Comparison of ENCODE assay signal across 1 cellular context in genomic region chr12:50167026-50167742, GRCh38.
A peak's percentile ranks its signal among the peaks of the same experiment; 100 is the strongest.
TF ChIP-seq lines count a peak whose summit lies in the region.

Gene CERS5, minus strand, starts transcription at chr12:50167369. Its CDS starts 72 bp downstream, at chr12:50167297.

TF ChIP-seq in K562, 482 proteins besides CTCF, POLR2A, EP300 and RAD21 (continued from another document and continues in another):
- no peak for TF ChIP-seq NEUROD1 (IDR thresholded peaks at IDR 0.05; ENCODE audit: borderline replicate concordance, low read depth, low read length, partially characterized antibody)
- TF ChIP-seq POLR2H (tag; IDR thresholded peaks at IDR 0.05; ENCODE audit: low read depth) = peak; percentile 71
- no peak for TF ChIP-seq ZNF707 (CRISPR knock-in tag; conservative IDR thresholded peaks at IDR 0.05)
- TF ChIP-seq MAZ (CRISPR knock-in tag; conservative IDR thresholded peaks at IDR 0.05 in 1 of 2, IDR thresholded peaks at IDR 0.05 in 1 of 2) = peak; percentile 55 to 86
- no peak for TF ChIP-seq NR1H2 (CRISPR knock-in tag; IDR thresholded peaks at IDR 0.05)
- no peak for TF ChIP-seq EHMT2 (IDR thresholded peaks at IDR 0.05)
- no peak for TF ChIP-seq CSDE1 (IDR thresholded peaks at IDR 0.05)
- TF ChIP-seq ARID3B (CRISPR knock-in tag; IDR thresholded peaks at IDR 0.05; ENCODE audit: borderline replicate concordance) = no peak
- peak; percentile 32; the same call in 1 of the 2 replicates for TF ChIP-seq L3MBTL2 (IDR thresholded peaks at IDR 0.05)
- no peak for TF ChIP-seq HLTF (IDR thresholded peaks at IDR 0.05)
- TF ChIP-seq PATZ1 (CRISPR knock-in tag; IDR thresholded peaks at IDR 0.05; ENCODE audit: borderline replicate concordance) = no peak
- peak; percentile 77 for TF ChIP-seq MXI1 (IDR thresholded peaks at IDR 0.05; ENCODE audit: low read depth, low read length)
- no peak for TF ChIP-seq SNIP1 (IDR thresholded peaks at IDR 0.05; ENCODE audit: low read depth)
- TF ChIP-seq GTF2A2 (tag; IDR thresholded peaks at IDR 0.05) = no peak
- TF ChIP-seq, protein P1, sequence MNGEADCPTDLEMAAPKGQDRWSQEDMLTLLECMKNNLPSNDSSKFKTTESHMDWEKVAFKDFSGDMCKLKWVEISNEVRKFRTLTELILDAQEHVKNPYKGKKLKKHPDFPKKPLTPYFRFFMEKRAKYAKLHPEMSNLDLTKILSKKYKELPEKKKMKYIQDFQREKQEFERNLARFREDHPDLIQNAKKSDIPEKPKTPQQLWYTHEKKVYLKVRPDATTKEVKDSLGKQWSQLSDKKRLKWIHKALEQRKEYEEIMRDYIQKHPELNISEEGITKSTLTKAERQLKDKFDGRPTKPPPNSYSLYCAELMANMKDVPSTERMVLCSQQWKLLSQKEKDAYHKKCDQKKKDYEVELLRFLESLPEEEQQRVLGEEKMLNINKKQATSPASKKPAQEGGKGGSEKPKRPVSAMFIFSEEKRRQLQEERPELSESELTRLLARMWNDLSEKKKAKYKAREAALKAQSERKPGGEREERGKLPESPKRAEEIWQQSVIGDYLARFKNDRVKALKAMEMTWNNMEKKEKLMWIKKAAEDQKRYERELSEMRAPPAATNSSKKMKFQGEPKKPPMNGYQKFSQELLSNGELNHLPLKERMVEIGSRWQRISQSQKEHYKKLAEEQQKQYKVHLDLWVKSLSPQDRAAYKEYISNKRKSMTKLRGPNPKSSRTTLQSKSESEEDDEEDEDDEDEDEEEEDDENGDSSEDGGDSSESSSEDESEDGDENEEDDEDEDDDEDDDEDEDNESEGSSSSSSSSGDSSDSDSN (IDR thresholded peaks at IDR 0.05; ENCODE audit: borderline replicate concordance in 1 of 2, low read depth in 2 of 2, low read length in 2 of 2) = 0 out of 4 replicates have a peak, but pooled peaks of 1 of the 2 experiments have one; percentile 15
- no peak for TF ChIP-seq CBX3 (IDR thresholded peaks at IDR 0.05; ENCODE audit: borderline replicate concordance in 1 of 2, low read length in 2 of 2)
- no peak for TF ChIP-seq PCBP2 (IDR thresholded peaks at IDR 0.05; ENCODE audit: low read depth, low read length, poor library complexity, severe bottlenecking)
- TF ChIP-seq ZNF224 (CRISPR knock-in tag; IDR thresholded peaks at IDR 0.05) = no peak
- no peak for TF ChIP-seq TSC22D4 (tag; IDR thresholded peaks at IDR 0.05)
- TF ChIP-seq KDM5B (IDR thresholded peaks at IDR 0.05; ENCODE audit: insufficient replicate concordance, low read depth, low read length) = peak; percentile 77
- no peak for TF ChIP-seq ZNF354B (CRISPR knock-in tag; IDR thresholded peaks at IDR 0.05)
- TF ChIP-seq KLF16 (IDR thresholded peaks at IDR 0.05) = no peak
- peak; percentile 95 for TF ChIP-seq POLR2G (IDR thresholded peaks at IDR 0.05; ENCODE audit: low read depth, low read length)
- no peak for TF ChIP-seq ZKSCAN8 (CRISPR knock-in tag; IDR thresholded peaks at IDR 0.05)
- TF ChIP-seq RBBP5 (IDR thresholded peaks at IDR 0.05; ENCODE audit: borderline replicate concordance, insufficient read depth, low read length, poor library complexity, severe bottlenecking) = peak; percentile 91
- TF ChIP-seq, protein P2, sequence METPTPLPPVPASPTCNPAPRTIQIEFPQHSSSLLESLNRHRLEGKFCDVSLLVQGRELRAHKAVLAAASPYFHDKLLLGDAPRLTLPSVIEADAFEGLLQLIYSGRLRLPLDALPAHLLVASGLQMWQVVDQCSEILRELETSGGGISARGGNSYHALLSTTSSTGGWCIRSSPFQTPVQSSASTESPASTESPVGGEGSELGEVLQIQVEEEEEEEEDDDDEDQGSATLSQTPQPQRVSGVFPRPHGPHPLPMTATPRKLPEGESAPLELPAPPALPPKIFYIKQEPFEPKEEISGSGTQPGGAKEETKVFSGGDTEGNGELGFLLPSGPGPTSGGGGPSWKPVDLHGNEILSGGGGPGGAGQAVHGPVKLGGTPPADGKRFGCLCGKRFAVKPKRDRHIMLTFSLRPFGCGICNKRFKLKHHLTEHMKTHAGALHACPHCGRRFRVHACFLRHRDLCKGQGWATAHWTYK (CRISPR knock-in tag; IDR thresholded peaks at IDR 0.05) = peak; percentile 75
- TF ChIP-seq HOMEZ (CRISPR knock-in tag; IDR thresholded peaks at IDR 0.05) = no peak
- peak; percentile 64 for TF ChIP-seq TBP (optimal IDR thresholded peaks at IDR 0.05; ENCODE audit: low read depth, low read length)
- no peak for TF ChIP-seq MTF1 (CRISPR knock-in tag; IDR thresholded peaks at IDR 0.05; ENCODE audit: borderline replicate concordance)
- no peak for TF ChIP-seq ZNF57 (CRISPR knock-in tag; IDR thresholded peaks at IDR 0.05)
- no peak for TF ChIP-seq CAMTA2 (CRISPR knock-in tag; conservative IDR thresholded peaks at IDR 0.05)
- TF ChIP-seq ILK (tag; IDR thresholded peaks at IDR 0.05; ENCODE audit: borderline replicate concordance, low read depth) = no peak
- no peak for TF ChIP-seq NR0B1 (IDR thresholded peaks at IDR 0.05; ENCODE audit: partially characterized antibody)
- TF ChIP-seq CEBPZ (IDR thresholded peaks at IDR 0.05; ENCODE audit: borderline replicate concordance, low read depth, low read length) = no peak
- no peak; the same call in 1 of the 2 replicates for TF ChIP-seq MTA3 (IDR thresholded peaks at IDR 0.05; ENCODE audit: borderline replicate concordance)
- no peak for TF ChIP-seq ZNF668 (CRISPR knock-in tag; IDR thresholded peaks at IDR 0.05)
- no peak for TF ChIP-seq DNMT1 (IDR thresholded peaks at IDR 0.05)
- TF ChIP-seq ZNF830 (CRISPR knock-in tag; IDR thresholded peaks at IDR 0.05) = no peak
- peak in 1 of 2 experiments; percentile 91; a peak in 2 of 4 replicates for TF ChIP-seq SRF (CRISPR knock-in tag; IDR thresholded peaks at IDR 0.05)
- no peak for TF ChIP-seq HBP1 (CRISPR knock-in tag; IDR thresholded peaks at IDR 0.05)
- no peak for TF ChIP-seq FOXJ2 (tag; IDR thresholded peaks at IDR 0.05)
- TF ChIP-seq ZNF778 (CRISPR knock-in tag; IDR thresholded peaks at IDR 0.05) = no peak
- no peak for TF ChIP-seq PHB (CRISPR knock-in tag; IDR thresholded peaks at IDR 0.05)
- TF ChIP-seq CREM (IDR thresholded peaks at IDR 0.05; ENCODE audit: low read depth) = no peak
- TF ChIP-seq MED1 (CRISPR knock-in tag; IDR thresholded peaks at IDR 0.05; ENCODE audit: borderline replicate concordance) = no peak
- no peak for TF ChIP-seq RHOXF2B (CRISPR knock-in tag; conservative IDR thresholded peaks at IDR 0.05)
- TF ChIP-seq PHF8 (IDR thresholded peaks at IDR 0.05; ENCODE audit: borderline replicate concordance, low read length) = peak; percentile 84; the same call in 1 of the 2 replicates
- TF ChIP-seq SIN3A (IDR thresholded peaks at IDR 0.05; ENCODE audit: borderline replicate concordance in 2 of 2, control insufficient read depth in 1 of 2, low read depth in 2 of 2, low read length in 2 of 2) = peak; percentile 58 to 63; a peak in 2 of 4 replicates
- TF ChIP-seq, protein P3, sequence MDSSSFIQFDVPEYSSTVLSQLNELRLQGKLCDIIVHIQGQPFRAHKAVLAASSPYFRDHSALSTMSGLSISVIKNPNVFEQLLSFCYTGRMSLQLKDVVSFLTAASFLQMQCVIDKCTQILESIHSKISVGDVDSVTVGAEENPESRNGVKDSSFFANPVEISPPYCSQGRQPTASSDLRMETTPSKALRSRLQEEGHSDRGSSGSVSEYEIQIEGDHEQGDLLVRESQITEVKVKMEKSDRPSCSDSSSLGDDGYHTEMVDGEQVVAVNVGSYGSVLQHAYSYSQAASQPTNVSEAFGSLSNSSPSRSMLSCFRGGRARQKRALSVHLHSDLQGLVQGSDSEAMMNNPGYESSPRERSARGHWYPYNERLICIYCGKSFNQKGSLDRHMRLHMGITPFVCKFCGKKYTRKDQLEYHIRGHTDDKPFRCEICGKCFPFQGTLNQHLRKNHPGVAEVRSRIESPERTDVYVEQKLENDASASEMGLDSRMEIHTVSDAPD (CRISPR knock-in tag; IDR thresholded peaks at IDR 0.05) = no peak
- no peak for TF ChIP-seq PRMT5 (CRISPR knock-in tag; IDR thresholded peaks at IDR 0.05)
- TF ChIP-seq SP1 (CRISPR knock-in tag; IDR thresholded peaks at IDR 0.05) = peak; percentile 94
- TF ChIP-seq NFE2L1 (tag; IDR thresholded peaks at IDR 0.05; ENCODE audit: borderline replicate concordance, low read depth) = no peak
